1 cellular context compared by ENCODE assay signal in the genomic region with DNA sequence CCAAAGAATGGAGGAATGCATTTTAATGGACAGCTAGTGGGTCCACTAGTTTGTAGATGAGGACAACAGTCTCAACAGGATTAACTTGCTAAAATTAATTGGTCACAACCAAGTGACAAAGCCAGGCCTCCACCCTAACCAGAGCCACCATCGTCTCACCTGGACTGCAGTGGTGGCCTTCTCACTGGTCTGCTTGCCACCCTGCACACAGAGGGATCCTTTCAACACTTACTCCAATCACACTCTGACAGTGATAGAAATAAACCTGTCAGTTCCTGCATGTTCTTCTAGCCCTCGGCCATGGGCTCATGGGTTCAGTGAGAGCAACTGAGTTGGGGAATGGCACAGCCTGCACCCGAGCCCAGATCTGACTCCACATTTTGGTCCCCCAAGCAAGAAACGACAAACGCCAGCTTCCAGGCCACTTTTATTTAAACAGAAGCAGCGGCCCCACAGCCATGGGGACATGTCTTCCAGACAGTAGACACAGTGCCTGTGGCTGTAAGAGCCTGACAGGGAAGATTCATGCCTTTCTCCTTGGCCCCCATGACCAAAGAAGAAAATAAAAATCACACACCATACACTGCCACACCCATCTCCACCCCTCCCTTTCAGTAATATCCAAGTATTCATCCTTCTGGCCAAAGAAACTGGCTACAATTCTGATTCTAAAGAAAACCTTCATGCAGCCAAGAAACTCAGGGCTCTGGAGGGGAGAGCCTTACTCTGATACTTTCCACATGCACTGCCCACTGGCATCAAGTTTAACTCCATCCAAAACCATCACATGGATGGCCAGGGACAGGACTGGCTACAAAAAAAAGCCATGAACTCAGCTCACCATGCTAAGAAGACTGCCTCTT.
TF ChIP-seq lines count a peak whose summit lies in the region.

No MANE protein-coding gene starts in this region.

TF ChIP-seq in endothelial cell of umbilical vein, 7 proteins besides CTCF, POLR2A, EP300 and RAD21:
- TF ChIP-seq FOS (IDR thresholded peaks at IDR 0.05; ENCODE audit: borderline replicate concordance, insufficient read depth, low read length), result no peak
